In the genomic region with DNA sequence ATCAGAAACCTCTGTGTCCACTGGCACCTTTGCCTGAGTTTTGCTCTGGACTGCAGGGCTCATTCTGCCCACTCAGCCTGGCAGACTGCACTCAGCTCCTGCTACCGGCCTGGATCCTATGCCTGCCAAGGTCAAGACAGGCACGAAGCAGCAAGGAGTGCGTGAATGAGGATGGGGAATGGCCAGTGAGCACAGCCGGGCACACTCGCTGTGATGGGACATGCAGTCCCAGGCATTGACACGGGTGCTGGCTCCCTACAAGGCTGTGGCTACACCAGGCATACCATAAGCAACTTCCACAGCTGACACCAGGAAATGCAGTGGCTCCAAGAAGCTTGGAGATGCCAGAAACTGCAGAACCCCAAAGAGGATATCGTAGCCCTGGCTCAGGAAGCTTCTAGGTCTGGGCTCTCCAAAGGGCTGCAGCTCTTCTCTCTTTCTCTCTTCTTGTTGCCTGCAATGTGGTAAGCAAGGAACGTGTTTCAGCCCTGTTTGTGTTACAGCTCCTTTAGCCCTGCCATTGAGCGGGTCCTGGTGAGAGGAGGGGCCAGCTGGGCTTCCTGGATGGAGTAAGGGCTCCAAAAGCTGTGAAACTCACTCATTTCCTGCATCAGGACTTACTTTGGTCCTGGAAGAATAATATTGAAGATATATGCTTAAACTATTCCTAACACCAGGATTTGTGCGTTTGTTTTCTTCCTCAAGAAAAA, we compare ENCODE assay signal across 1 cellular context.
TF ChIP-seq lines count a peak whose summit lies in the region.

No MANE protein-coding gene starts in this region.

TF ChIP-seq in WTC11, 78 proteins besides CTCF, POLR2A, EP300 and RAD21 (continued from another document):
- TF ChIP-seq, protein P1, sequence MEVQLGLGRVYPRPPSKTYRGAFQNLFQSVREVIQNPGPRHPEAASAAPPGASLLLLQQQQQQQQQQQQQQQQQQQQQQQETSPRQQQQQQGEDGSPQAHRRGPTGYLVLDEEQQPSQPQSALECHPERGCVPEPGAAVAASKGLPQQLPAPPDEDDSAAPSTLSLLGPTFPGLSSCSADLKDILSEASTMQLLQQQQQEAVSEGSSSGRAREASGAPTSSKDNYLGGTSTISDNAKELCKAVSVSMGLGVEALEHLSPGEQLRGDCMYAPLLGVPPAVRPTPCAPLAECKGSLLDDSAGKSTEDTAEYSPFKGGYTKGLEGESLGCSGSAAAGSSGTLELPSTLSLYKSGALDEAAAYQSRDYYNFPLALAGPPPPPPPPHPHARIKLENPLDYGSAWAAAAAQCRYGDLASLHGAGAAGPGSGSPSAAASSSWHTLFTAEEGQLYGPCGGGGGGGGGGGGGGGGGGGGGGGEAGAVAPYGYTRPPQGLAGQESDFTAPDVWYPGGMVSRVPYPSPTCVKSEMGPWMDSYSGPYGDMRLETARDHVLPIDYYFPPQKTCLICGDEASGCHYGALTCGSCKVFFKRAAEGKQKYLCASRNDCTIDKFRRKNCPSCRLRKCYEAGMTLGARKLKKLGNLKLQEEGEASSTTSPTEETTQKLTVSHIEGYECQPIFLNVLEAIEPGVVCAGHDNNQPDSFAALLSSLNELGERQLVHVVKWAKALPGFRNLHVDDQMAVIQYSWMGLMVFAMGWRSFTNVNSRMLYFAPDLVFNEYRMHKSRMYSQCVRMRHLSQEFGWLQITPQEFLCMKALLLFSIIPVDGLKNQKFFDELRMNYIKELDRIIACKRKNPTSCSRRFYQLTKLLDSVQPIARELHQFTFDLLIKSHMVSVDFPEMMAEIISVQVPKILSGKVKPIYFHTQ (CRISPR knock-in tag; IDR thresholded peaks at IDR 0.05): no peak
- TF ChIP-seq PRRX2 (CRISPR knock-in tag; IDR thresholded peaks at IDR 0.05): no peak
- no peak for TF ChIP-seq FOXK1 (CRISPR knock-in tag; IDR thresholded peaks at IDR 0.05)
- TF ChIP-seq NFATC4 (CRISPR knock-in tag; IDR thresholded peaks at IDR 0.05): no peak
- TF ChIP-seq JAZF1 (CRISPR knock-in tag; IDR thresholded peaks at IDR 0.05): no peak
- TF ChIP-seq TP53 (CRISPR knock-in tag; IDR thresholded peaks at IDR 0.05): no peak
TF ChIP-seq in WTC11: peak in this region for 0.
